In genomic region chr16:3776316-3776715, GRCh38 we compare ENCODE assay signal across 11 cellular contexts.
"Had no signal": no experiment of that assay in that cellular context is flagged by ENCODE, and none has a peak within 500 bp of the region (broad histone marks: within the 10 kb centered on the region; RNA-seq: fewer than 3 reads in every experiment).

No MANE protein-coding gene starts in this region.

- H3K4me3 ChIP-seq: thoracic aorta, vagina had no signal

- H3K9me3 ChIP-seq: thoracic aorta, vagina had no signal

- H3K27me3 ChIP-seq: vagina had no signal

- H3K27ac ChIP-seq: thoracic aorta, vagina had no signal

- DNase-seq: activated B cell treated with CpG ODN at 0.5 μM for 24 hours; activated CD4-positive, alpha-beta T cell treated with anti-CD3 and anti-CD28 coated beads, Interleukin-2, amount 10 ng/mL, durations not matched to agents 7 days and 5 days; dermis blood vessel endothelial cell; endodermal cell; immature natural killer cell; occipital lobe; stimulated activated CD4-positive, alpha-beta T cell treated with anti-CD3 and anti-CD28 coated beads, Interleukin-4, amount 100 ng/mL, for 24 hours; stimulated activated naive CD8-positive, alpha-beta T cell treated with anti-CD3 and anti-CD28 coated beads, Interleukin-15, amount 100 ng/mL, for 72 hours had no signal

- ATAC-seq: natural killer cell treated with Interleukin-12 subunit alpha and Interleukin-12 subunit beta and Interleukin-15 and Interleukin-18, amount 100 ng/mL, for 72 hours; stimulated activated naive CD8-positive, alpha-beta T cell treated with anti-CD3 and anti-CD28 coated beads, Interleukin-15, amount 100 ng/mL, for 72 hours had no signal

- H3K4me1 ChIP-seq: vagina had no signal
